ENCODE assay signal across 24 cellular contexts in genomic region chr2:14867853-14868252, GRCh38.
"Had no signal": no experiment of that assay in that cellular context is flagged by ENCODE, and none has a peak within 500 bp of the region (broad histone marks: within the 10 kb centered on the region; RNA-seq: fewer than 3 reads in every experiment).

No MANE protein-coding gene starts in this region.

- H3K27me3 ChIP-seq: brain microvascular endothelial cell, dorsolateral prefrontal cortex had no signal

- DNase-seq: activated CD4-positive, alpha-beta memory T cell treated with anti-CD3 and anti-CD28 coated beads, Interleukin-2, amount 10 ng/mL, durations not matched to agents 7 days and 5 days; activated CD4-positive, alpha-beta T cell treated with anti-CD3 and anti-CD28 coated beads for 1 hour; activated CD4-positive, alpha-beta T cell treated with anti-CD3 and anti-CD28 coated beads for 4 hours; activated CD4-positive, alpha-beta T cell treated with anti-CD3 and anti-CD28 coated beads, Interleukin-2, amount 10 ng/mL, durations not matched to agents 7 days and 5 days; activated CD4-positive, alpha-beta T cell treated with anti-CD3 and anti-CD28 coated beads, Interleukin-2, amount 50 U/mL, for 4 hours; activated CD8-positive, alpha-beta memory T cell treated with anti-CD3 and anti-CD28 coated beads, Interleukin-2, amount 50 U/mL, for 48 hours; activated gamma-delta T cell; activated naive CD4-positive, alpha-beta T cell; activated naive CD4-positive, alpha-beta T cell treated with anti-CD3 and anti-CD28 coated beads, Interleukin-2, amount 10 ng/mL, durations not matched to agents 7 days and 5 days; activated naive CD8-positive, alpha-beta T cell treated with anti-CD3 and anti-CD28 coated beads, Interleukin-2, amount 10 ng/mL, durations not matched to agents 7 days and 5 days; activated T-cell treated with anti-CD3 and anti-CD28 coated beads for 4 hours; activated T-cell treated with anti-CD3 and anti-CD28 coated beads, Interleukin-2, amount 50 U/mL, for 24 hours; activated T-cell treated with anti-CD3 and anti-CD28 coated beads, Interleukin-2, amount 50 U/mL, for 72 hours; brain microvascular endothelial cell; dorsolateral prefrontal cortex; effector memory CD4-positive, alpha-beta T cell; endodermal cell; foreskin fibroblast; head of caudate nucleus; hippocampal formation had no signal

- H3K4me3 ChIP-seq: coronary artery, dorsolateral prefrontal cortex had no signal

- H3K27ac ChIP-seq: brain microvascular endothelial cell, coronary artery, dorsolateral prefrontal cortex had no signal

- FAIRE-seq: astrocyte, bronchial epithelial cell, frontal cortex had no signal

- H3K36me3 ChIP-seq: brain microvascular endothelial cell had no signal
